In genomic region chr7:5352440-5353010, GRCh38 we compare ENCODE assay signal across 18 cellular contexts.
A peak's percentile ranks its signal among the peaks of the same experiment; 100 is the strongest.
DNase-seq lines count a peak whose midpoint lies in the region; ATAC-seq, FAIRE-seq and TF ChIP-seq lines count a peak whose summit lies in the region.
"Had no signal": no experiment of that assay in that cellular context is flagged by ENCODE, and none has a peak within 500 bp of the region (broad histone marks: within the 10 kb centered on the region; RNA-seq: fewer than 3 reads in every experiment).

No MANE protein-coding gene starts in this region.

- H3K23ac ChIP-seq in trophoblast cell (ENCODE audit: low read length) = no peak overlapping the region

- H3K9me3 ChIP-seq in BLaER1 treated with 17β-estradiol and CSF1 and Interleukin-3, amounts not matched to agents 10 nM and 100 nM (replicated peaks in 1 of 11) = no peaks in the 10 kb centered on the region
- H3K9me3 ChIP-seq in trophoblast cell (ENCODE audit: insufficient read depth, low read depth, low read length) (peaks cover 3% of the 10 kb centered on the region), mucosa of descending colon (no peaks in the 10 kb centered on the region)
- H3K9me3 ChIP-seq: SJCRH30 had no signal

- intact Hi-C loops in mucosa of descending colon (cut with DNase I, micrococcal nuclease) = no loop called here

- no peak overlapping the region for H2BK12ac ChIP-seq in trophoblast cell (ENCODE audit: low read length)

- H3K4me3 ChIP-seq in BLaER1 treated with 17β-estradiol and CSF1 and Interleukin-3, amounts not matched to agents 10 nM and 100 nM = no peak overlapping the region
- no peak overlapping the region for H3K4me3 ChIP-seq in trophoblast cell (ENCODE audit: low read depth, low read length)
- H3K4me3 ChIP-seq in mucosa of descending colon = no peak overlapping the region
- H3K4me3 ChIP-seq: SJCRH30 had no signal

- H3K4me1 ChIP-seq in BLaER1 treated with 17β-estradiol and CSF1 and Interleukin-3, amounts not matched to agents 10 nM and 100 nM = peaks cover 12 to 40% (median 31%) of the 10 kb centered on the region in 10 experiments
- H3K4me1 ChIP-seq in trophoblast cell (ENCODE audit: control insufficient read depth in 1 of 2, insufficient read depth in 2 of 2, low read length in 2 of 2) (peaks cover 28 to 32% of the 10 kb centered on the region in 2 experiments), mucosa of descending colon (ENCODE audit: low read depth) (peaks cover 21% of the 10 kb centered on the region)
- H3K4me1 ChIP-seq: SJCRH30 had no signal

- H3K27ac ChIP-seq in BLaER1 treated with 17β-estradiol and CSF1 and Interleukin-3, amounts not matched to agents 10 nM and 100 nM = no peak overlapping the region
- H3K27ac ChIP-seq in trophoblast cell (ENCODE audit: low read depth, low read length) = no peak overlapping the region
- H3K27ac ChIP-seq: SJCRH30 had no signal

- peak overlapping the region; percentile 34 for H3K18ac ChIP-seq in trophoblast cell (ENCODE audit: low read length)

- no peak overlapping the region for H3K27ac Mint-ChIP-seq in endothelial cell (ENCODE audit: unreplicated experiment)
- H3K27ac Mint-ChIP-seq: H9, IgD-negative memory B cell had no signal

- no peak overlapping the region for H3K4ac ChIP-seq in trophoblast cell (ENCODE audit: low read depth, low read length)

- peaks cover 70% of the 10 kb centered on the region for H3K36me3 Mint-ChIP-seq in endothelial cell (ENCODE audit: low read depth, unreplicated experiment)

- H3K4me3 Mint-ChIP-seq in endothelial cell (ENCODE audit: unreplicated experiment) = peak overlapping the region; percentile 45
- H3K4me3 Mint-ChIP-seq: CD8-positive, alpha-beta T cell had no signal

- no peak overlapping the region for H4K91ac ChIP-seq in trophoblast cell (ENCODE audit: low read depth, low read length)

- H3K36me3 ChIP-seq in BLaER1 treated with 17β-estradiol and CSF1 and Interleukin-3, amounts not matched to agents 10 nM and 100 nM = peaks cover 62 to 96% (median 83%) of the 10 kb centered on the region in 11 experiments
- H3K36me3 ChIP-seq in trophoblast cell (ENCODE audit: control insufficient read depth in 1 of 2, insufficient read depth in 2 of 2, low read length in 2 of 2) = peaks cover 30 to 41% of the 10 kb centered on the region in 2 experiments
- H3K36me3 ChIP-seq in mucosa of descending colon (ENCODE audit: low read depth) = peaks cover 4% of the 10 kb centered on the region

- H3K27me3 Mint-ChIP-seq in endothelial cell (ENCODE audit: unreplicated experiment) = peaks cover 32% of the 10 kb centered on the region
- H3K27me3 Mint-ChIP-seq: IgD-negative memory B cell had no signal

- no peak overlapping the region for H2BK5ac ChIP-seq in trophoblast cell (ENCODE audit: low read depth, low read length, poor library complexity)

- DNase-seq in HTR-8/SVneo (ENCODE audit: insufficient read length, low spot score) = no peak
- no peak for DNase-seq in endothelial cell (ENCODE audit: low spot score)
- DNase-seq in trophoblast cell = no peak
- DNase-seq in mucosa of descending colon = no peak
- DNase-seq: AML-193; CD8-positive, alpha-beta T cell; GF-D8; H9; NCI-H1417 treated with DMSO at 0.1 percent for 48 hours; NCI-H2029; NCI-H2171 treated with DMSO at 0.1 percent for 48 hours; NCI-H510A treated with DMSO at 0.1 percent for 48 hours; SJCRH30 had no signal

- H3K4me2 ChIP-seq in BLaER1 treated with 17β-estradiol and CSF1 and Interleukin-3, amounts not matched to agents 10 nM and 100 nM = peak overlapping the region in 6 of 11 experiments; percentile 11 to 34 (median 20); a peak in 7 of 22 replicates
- H3K4me2 ChIP-seq in trophoblast cell (ENCODE audit: low read length) = no peak overlapping the region

- H3K14ac ChIP-seq in trophoblast cell (ENCODE audit: low read length) = no peak overlapping the region

- H3K79me1 ChIP-seq in trophoblast cell (ENCODE audit: low read length) = peaks cover 2% of the 10 kb centered on the region

- no peaks in the 10 kb centered on the region for H3K79me2 ChIP-seq in trophoblast cell (ENCODE audit: control insufficient read depth, insufficient read depth, low read length, poor library complexity)

- no peak for ATAC-seq in GM21515 (IDR thresholded peaks at IDR 0.05; ENCODE audit: unreplicated experiment)
- ATAC-seq in GM21723 (IDR thresholded peaks at IDR 0.05; ENCODE audit: unreplicated experiment) = no peak
- ATAC-seq in activated CD4-positive, CD25-positive, alpha-beta regulatory T cell treated with anti-CD3 and anti-CD28 coated beads, Interleukin-2, amount 50 U/mL, for 24 hours = no peak
- no peak for ATAC-seq in mucosa of descending colon
- ATAC-seq: CD8-positive, alpha-beta T cell had no signal

- no peaks in the 10 kb centered on the region for H3K9me3 Mint-ChIP-seq in endothelial cell (ENCODE audit: unreplicated experiment)
- H3K9me3 Mint-ChIP-seq: CD8-positive, alpha-beta T cell; IgD-negative memory B cell had no signal

- H4K12ac ChIP-seq in trophoblast cell (ENCODE audit: low read depth, low read length) = no peak overlapping the region

- H3K4me1 Mint-ChIP-seq in endothelial cell (ENCODE audit: unreplicated experiment) = no peaks in the 10 kb centered on the region

- TF ChIP-seq CTCF in endothelial cell (IDR thresholded peaks at IDR 0.05; ENCODE audit: unreplicated experiment) = no peak
- TF ChIP-seq CTCF in mucosa of descending colon (IDR thresholded peaks at IDR 0.05) = no peak

- H2AFZ ChIP-seq in trophoblast cell (ENCODE audit: insufficient read depth, low read length, poor library complexity) = no peak overlapping the region

- no peak overlapping the region for H2BK120ac ChIP-seq in trophoblast cell (ENCODE audit: insufficient read depth, low read length, poor library complexity)

- peaks cover 51 to 99% (median 90%) of the 10 kb centered on the region in 11 experiments for H4K20me1 ChIP-seq in BLaER1 treated with 17β-estradiol and CSF1 and Interleukin-3, amounts not matched to agents 10 nM and 100 nM

- no peak overlapping the region for H4K8ac ChIP-seq in trophoblast cell (ENCODE audit: low read depth, low read length)

- WGBS in trophoblast cell (ENCODE audit: extremely low coverage, insufficient coverage, insufficient read length) = no CpG with 5 or more reads among the region's 19 CpGs

- H3K9ac ChIP-seq in BLaER1 treated with 17β-estradiol and CSF1 and Interleukin-3, amounts not matched to agents 10 nM and 100 nM = peak overlapping the region in 1 of 11 experiments; percentile 18; a peak in 1 of 22 replicates
- no peak overlapping the region for H3K9ac ChIP-seq in trophoblast cell (ENCODE audit: low read length)

- H2AK5ac ChIP-seq in trophoblast cell (ENCODE audit: low read length) = no peak overlapping the region

- no peaks in the 10 kb centered on the region for H3K27me3 ChIP-seq in BLaER1 treated with 17β-estradiol and CSF1 and Interleukin-3, amounts not matched to agents 10 nM and 100 nM
- H3K27me3 ChIP-seq in trophoblast cell (ENCODE audit: insufficient read depth, low read length) = no peaks in the 10 kb centered on the region
- H3K27me3 ChIP-seq: SJCRH30 had no signal

- FAIRE-seq in HTR-8/SVneo (lab: Jason Lieb, UNC) = peak; percentile 33
